11 cellular contexts compared by ENCODE assay signal in the genomic region with DNA sequence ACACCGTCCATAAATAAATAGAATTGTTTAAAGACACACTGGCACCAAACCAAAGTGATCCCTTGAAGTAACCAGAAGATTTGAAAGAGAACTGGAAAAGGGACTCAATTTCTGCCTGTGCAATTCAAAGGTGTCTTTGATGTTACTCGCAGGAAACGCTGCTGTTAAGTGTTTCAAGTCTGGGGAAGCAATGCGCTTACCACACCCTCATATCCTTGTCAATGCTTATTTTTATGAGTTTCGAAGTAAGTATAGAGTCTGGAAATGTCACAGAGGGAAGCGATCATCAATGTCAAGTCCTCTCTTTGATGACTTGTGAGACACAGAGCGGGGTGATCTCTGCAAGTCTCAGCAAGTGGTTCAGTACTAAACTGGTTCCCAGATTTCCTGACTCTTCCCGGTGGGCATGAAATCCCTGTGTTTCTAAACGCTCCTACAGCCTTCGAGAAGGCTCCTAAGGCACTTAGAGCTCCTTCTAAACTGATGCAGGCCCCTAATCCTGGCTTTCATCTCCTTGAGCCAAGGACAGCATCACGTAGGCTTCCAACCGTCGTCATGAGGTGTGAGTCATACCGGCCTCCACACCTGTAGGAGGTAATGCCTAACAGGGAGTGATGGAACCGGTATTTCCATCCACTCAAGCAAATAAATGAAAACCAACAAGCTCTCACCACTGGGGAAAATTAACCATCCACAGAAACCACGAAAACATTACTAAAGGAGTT. TPM values are rescaled to one million over a fixed set of nuclear protein-coding genes. Genes with fewer than 3 reads are reported as not detected.
DNase-seq lines count a peak whose midpoint lies in the region; ATAC-seq and TF ChIP-seq lines count a peak whose summit lies in the region.
"Had no signal": no experiment of that assay in that cellular context is flagged by ENCODE, and none has a peak within 500 bp of the region (broad histone marks: within the 10 kb centered on the region; RNA-seq: fewer than 3 reads in every experiment).

No MANE protein-coding gene starts in this region.

- H2AFZ ChIP-seq in trophoblast cell (ENCODE audit: insufficient read depth, low read length, poor library complexity): no peak overlapping the region

- no peak overlapping the region for H2BK120ac ChIP-seq in trophoblast cell (ENCODE audit: insufficient read depth, low read length, poor library complexity)

- no peak overlapping the region for H4K8ac ChIP-seq in trophoblast cell (ENCODE audit: low read depth, low read length)

- no peak overlapping the region for H4K91ac ChIP-seq in trophoblast cell (ENCODE audit: low read depth, low read length)

- peak overlapping the region; percentile 3 for H3K27ac ChIP-seq in CD4-positive, alpha-beta T cell (ENCODE audit: low read depth, low read length)
- H3K27ac ChIP-seq in trophoblast cell (ENCODE audit: low read depth, low read length) (no peak overlapping the region), psoas muscle (no peak overlapping the region)

- no peak overlapping the region for H3K9ac ChIP-seq in trophoblast cell (ENCODE audit: low read length)

- H3K27me3 ChIP-seq in CD4-positive, alpha-beta T cell (ENCODE audit: control insufficient read depth, insufficient read depth, low read length): no peaks in the 10 kb centered on the region
- no peaks in the 10 kb centered on the region for H3K27me3 ChIP-seq in trophoblast cell (ENCODE audit: insufficient read depth, low read length)
- H3K27me3 ChIP-seq in psoas muscle (ENCODE audit: insufficient read depth in 3 of 3, low read length in 2 of 3): no peaks in the 10 kb centered on the region

- no peak overlapping the region for H3K14ac ChIP-seq in trophoblast cell (ENCODE audit: low read length)

- peak overlapping the region; percentile 53 for H3K4me3 Mint-ChIP-seq in CD4-positive, alpha-beta T cell
- H3K4me3 Mint-ChIP-seq in activated naive CD4-positive, alpha-beta T cell treated with anti-CD3 and anti-CD28 coated beads, Interleukin-2, amount 50 U/mL, for 24 hours: peak overlapping the region; percentile 66

- H3K79me2 ChIP-seq in trophoblast cell (ENCODE audit: control insufficient read depth, insufficient read depth, low read length, poor library complexity): peaks cover 2% of the 10 kb centered on the region

- intact Hi-C loops in CD4-positive, alpha-beta T cell (cut with DNase I, micrococcal nuclease): loop anchor here in 1 of 2 experiments (2.0 kb wide), 1 partner anchor 21 kb away; no protein-coding TSS in a partner anchor
- intact Hi-C loops in psoas muscle (cut with DNase I): no loop called here

- POLR2A ChIA-PET in CD4-positive, alpha-beta T cell (lab: Charles Lee): no interaction called here

- H2AK5ac ChIP-seq in trophoblast cell (ENCODE audit: low read length): no peak overlapping the region

- H3K4me3 ChIP-seq in trophoblast cell (ENCODE audit: low read depth, low read length) (no peak overlapping the region), psoas muscle (no peak overlapping the region)

- H4K12ac ChIP-seq in trophoblast cell (ENCODE audit: low read depth, low read length): no peak overlapping the region

- H3K9me3 ChIP-seq in CD4-positive, alpha-beta T cell (ENCODE audit: control insufficient read depth, low read length): no peaks in the 10 kb centered on the region
- H3K9me3 ChIP-seq in trophoblast cell (ENCODE audit: insufficient read depth, low read depth, low read length) (peaks cover 3% of the 10 kb centered on the region), psoas muscle (no peaks in the 10 kb centered on the region)

- peak in 2 of 10 experiments; percentile 19 to 36 for DNase-seq in CD4-positive, alpha-beta T cell
- DNase-seq in LoVo (ENCODE audit: low spot score) (peak; percentile 32), trophoblast cell (peak; percentile 92 to 95), NCI-H1417 treated with DMSO at 0.1 percent for 48 hours (lab: John Stamatoyannopoulos, UW) (no peak), NCI-H1105 treated with DMSO at 0.1 percent for 48 hours (lab: John Stamatoyannopoulos, UW) (no peak), psoas muscle (no peak)
- DNase-seq: AML-193, IMR-90, NCI-H345 had no signal

- H2BK5ac ChIP-seq in trophoblast cell (ENCODE audit: low read depth, low read length, poor library complexity): no peak overlapping the region

- peak; percentile 25 for ATAC-seq in CD4-positive, alpha-beta T cell (ENCODE audit: poor library complexity)
- no peak for ATAC-seq in psoas muscle
- ATAC-seq in HG03095 (IDR thresholded peaks at IDR 0.05; ENCODE audit: unreplicated experiment): no peak

- no CpG with 5 or more reads among the region's 16 CpGs for WGBS in trophoblast cell (ENCODE audit: extremely low coverage, insufficient coverage, insufficient read length)
- 62 to 68% (median 64%) methylated on average over 16 of the region's 16 CpGs for WGBS in psoas muscle, 3 donors

- peaks cover 5% of the 10 kb centered on the region for H3K79me1 ChIP-seq in trophoblast cell (ENCODE audit: low read length)

- no peaks in the 10 kb centered on the region for H3K27me3 Mint-ChIP-seq in CD4-positive, alpha-beta T cell
- no peaks in the 10 kb centered on the region for H3K27me3 Mint-ChIP-seq in activated naive CD4-positive, alpha-beta T cell treated with anti-CD3 and anti-CD28 coated beads, Interleukin-2, amount 50 U/mL, for 24 hours

- CTCF ChIA-PET in CD4-positive, alpha-beta T cell (lab: Charles Lee): no interaction called here

- no peak overlapping the region for H3K23ac ChIP-seq in trophoblast cell (ENCODE audit: low read length)

- peaks cover 9% of the 10 kb centered on the region for H3K36me3 Mint-ChIP-seq in CD4-positive, alpha-beta T cell (ENCODE audit: low read depth)
- H3K36me3 Mint-ChIP-seq in activated naive CD4-positive, alpha-beta T cell treated with anti-CD3 and anti-CD28 coated beads, Interleukin-2, amount 50 U/mL, for 24 hours: no peaks in the 10 kb centered on the region

- H3K36me3 ChIP-seq in trophoblast cell (ENCODE audit: control insufficient read depth in 1 of 2, insufficient read depth in 2 of 2, low read length in 2 of 2) (no peaks in the 10 kb centered on the region), psoas muscle (ENCODE audit: insufficient read depth in 1 of 2, low read depth in 1 of 2) (no peaks in the 10 kb centered on the region)

- H2BK12ac ChIP-seq in trophoblast cell (ENCODE audit: low read length): no peak overlapping the region

- H3K18ac ChIP-seq in trophoblast cell (ENCODE audit: low read length): no peak overlapping the region

- H3K4me2 ChIP-seq in trophoblast cell (ENCODE audit: low read length): no peak overlapping the region

- peaks cover 0 to 5% of the 10 kb centered on the region in 2 experiments for H3K4me1 ChIP-seq in trophoblast cell (ENCODE audit: control insufficient read depth in 1 of 2, insufficient read depth in 2 of 2, low read length in 2 of 2)
- no peaks in the 10 kb centered on the region for H3K4me1 ChIP-seq in psoas muscle

- peak overlapping the region; percentile 94 for H3K27ac Mint-ChIP-seq in CD4-positive, alpha-beta T cell
- peak overlapping the region; percentile 41 for H3K27ac Mint-ChIP-seq in activated naive CD4-positive, alpha-beta T cell treated with anti-CD3 and anti-CD28 coated beads, Interleukin-2, amount 50 U/mL, for 24 hours

- no peak for TF ChIP-seq CTCF in CD4-positive, alpha-beta T cell (IDR thresholded peaks at IDR 0.05)
- no peak for TF ChIP-seq CTCF in psoas muscle (IDR thresholded peaks at IDR 0.05)

- H3K4ac ChIP-seq in trophoblast cell (ENCODE audit: low read depth, low read length): no peak overlapping the region

- peaks cover 44% of the 10 kb centered on the region for H3K4me1 Mint-ChIP-seq in CD4-positive, alpha-beta T cell (ENCODE audit: low read depth)
- H3K4me1 Mint-ChIP-seq in activated naive CD4-positive, alpha-beta T cell treated with anti-CD3 and anti-CD28 coated beads, Interleukin-2, amount 50 U/mL, for 24 hours: peaks cover 38% of the 10 kb centered on the region

- no peaks in the 10 kb centered on the region for H3K9me3 Mint-ChIP-seq in CD4-positive, alpha-beta T cell
- no peaks in the 10 kb centered on the region for H3K9me3 Mint-ChIP-seq in activated naive CD4-positive, alpha-beta T cell treated with anti-CD3 and anti-CD28 coated beads, Interleukin-2, amount 50 U/mL, for 24 hours

RNA-seq across cellular contexts. Expression of gene SYDE1, which starts 22.8 kb away (rescaled TPM):
- under 1 TPM in 1 of 2 experiments, not detected in 1; 0.22 TPM for total RNA-seq in CD4-positive, alpha-beta T cell
- polyA plus RNA-seq in trophoblast cell (2013): 72.8 and 76.1 TPM in 2 replicates
- 1 to 10 TPM; 4.5 to 4.9 (median 4.7) TPM for total RNA-seq in psoas muscle
- 1 to 10 TPM; 2.3 to 3.5 (median 2.6) TPM for polyA plus RNA-seq in psoas muscle

RNA-seq across cellular contexts. Expression of gene OR1I1, which starts 48.0 kb away (rescaled TPM):
- total RNA-seq in CD4-positive, alpha-beta T cell: not detected
- polyA plus RNA-seq in trophoblast cell (2013): not detected in 2 replicates
- total RNA-seq in psoas muscle: not detected
- not detected for polyA plus RNA-seq in psoas muscle
- total RNA-seq: IMR-90 had no signal
- polyA plus RNA-seq: IMR-90 had no signal

Comparison
In these comparisons a context has a peak if more than half of its experiments do, and no peak if none do; other contexts are left out.
1. DNase-seq: peak in LoVo (single experiment) and trophoblast cell (2 of 2); none in NCI-H1417 treated with DMSO at 0.1 percent for 48 hours (single experiment), NCI-H1105 treated with DMSO at 0.1 percent for 48 hours (single experiment) and psoas muscle (0 of 2).
2. RNA of gene SYDE1, which starts 22.8 kb away (total RNA-seq): 4.5 to 4.9 TPM in psoas muscle; 0.22 TPM in CD4-positive, alpha-beta T cell; every median in the first group is over 4 times any median in the second.